27 cellular contexts compared by ENCODE assay signal in the genomic region with DNA sequence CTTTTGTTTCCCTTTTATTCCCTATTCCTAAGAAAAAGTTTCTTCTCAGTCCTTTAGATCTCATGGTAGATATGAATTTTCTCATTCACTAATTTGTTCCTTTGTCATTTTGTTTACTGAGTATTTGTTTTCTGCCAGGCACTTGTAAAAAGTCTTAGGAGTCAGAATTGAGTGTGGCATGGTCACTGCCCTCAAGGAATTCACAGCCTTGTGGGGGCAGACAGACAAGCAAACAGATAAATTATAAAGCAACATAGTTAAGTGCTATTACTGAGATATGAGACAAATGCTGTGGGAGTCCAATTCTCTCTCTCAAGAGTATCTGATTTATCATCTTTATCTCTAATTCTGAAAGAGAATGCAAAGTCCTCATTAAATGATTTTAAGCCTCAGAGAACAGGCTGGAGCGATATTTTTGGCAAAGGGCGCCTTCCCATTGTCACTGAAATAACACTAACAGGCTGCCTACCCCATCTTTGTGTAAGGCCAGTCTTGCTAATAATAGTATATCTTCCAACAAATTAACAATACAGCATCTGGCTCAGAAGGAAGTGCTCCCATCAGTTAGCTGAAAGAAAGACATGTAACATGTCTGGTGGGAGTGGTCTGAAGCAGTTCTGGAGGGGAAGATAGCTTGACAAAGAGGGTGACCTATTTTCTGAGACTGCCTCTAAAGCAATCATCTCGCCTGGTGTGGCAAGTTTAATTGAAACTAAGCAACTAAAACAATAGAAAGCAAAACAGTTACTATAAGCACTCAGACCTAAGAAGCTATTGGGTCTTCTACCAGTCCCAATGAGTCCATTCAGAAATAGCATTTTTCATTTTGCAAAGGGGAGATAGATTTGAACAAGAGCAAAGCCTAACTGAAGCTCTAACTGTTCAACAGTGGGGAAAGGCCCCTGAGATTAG.
"Had no signal": no experiment of that assay in that cellular context is flagged by ENCODE, and none has a peak within 500 bp of the region (broad histone marks: within the 10 kb centered on the region; RNA-seq: fewer than 3 reads in every experiment).

No MANE protein-coding gene starts in this region.

- H3K36me3 ChIP-seq: cardiac muscle cell, neutrophil, tibial artery, uterus had no signal

- H3K27ac ChIP-seq: cardiac muscle cell, epithelial cell of prostate, neutrophil, parathyroid adenoma, tibial artery, uterus had no signal

- H3K4me3 ChIP-seq: cardiac muscle cell, mucosa of descending colon, tibial artery, uterus had no signal

- H3K27ac Mint-ChIP-seq: activated B cell treated with CpG ODN at 0.5 μM for 24 hours; activated CD4-positive, alpha-beta memory T cell treated with anti-CD3 and anti-CD28 coated beads, Interleukin-2, amount 10 ng/mL, durations not matched to agents 7 days and 5 days; activated CD8-positive, alpha-beta memory T cell treated with anti-CD3 and anti-CD28 coated beads, Interleukin-2, amount 10 ng/mL, durations not matched to agents 7 days and 5 days; activated naive CD8-positive, alpha-beta T cell treated with anti-CD3 and anti-CD28 coated beads, Interleukin-2, amount 10 ng/mL, durations not matched to agents 7 days and 5 days; activated T-helper 2 cell treated with anti-CD3 and anti-CD28 coated beads, Interferon-gamma antibody, Interleukin-2, Interleukin-4, amounts not matched to agents 10 μg/mL and 5 μg/mL and 100 μg/mL, durations not matched to agents 14 hours and 24 hours and 36 hours; effector memory CD8-positive, alpha-beta T cell; naive B cell had no signal

- H3K36me3 Mint-ChIP-seq: activated CD8-positive, alpha-beta memory T cell treated with anti-CD3 and anti-CD28 coated beads, Interleukin-2, amount 10 ng/mL, durations not matched to agents 7 days and 5 days; activated naive CD8-positive, alpha-beta T cell treated with anti-CD3 and anti-CD28 coated beads, Interleukin-2, amount 10 ng/mL, durations not matched to agents 7 days and 5 days; naive B cell had no signal

- H3K4me3 Mint-ChIP-seq: activated B cell treated with CpG ODN at 0.5 μM for 24 hours; activated CD4-positive, alpha-beta memory T cell treated with anti-CD3 and anti-CD28 coated beads, Interleukin-2, amount 10 ng/mL, durations not matched to agents 7 days and 5 days; activated CD8-positive, alpha-beta memory T cell treated with anti-CD3 and anti-CD28 coated beads, Interleukin-2, amount 10 ng/mL, durations not matched to agents 7 days and 5 days; activated naive CD8-positive, alpha-beta T cell treated with anti-CD3 and anti-CD28 coated beads, Interleukin-2, amount 10 ng/mL, durations not matched to agents 7 days and 5 days; effector memory CD8-positive, alpha-beta T cell; naive B cell had no signal

- H3K27me3 Mint-ChIP-seq: activated B cell treated with CpG ODN at 0.5 μM for 24 hours; activated CD4-positive, alpha-beta memory T cell treated with anti-CD3 and anti-CD28 coated beads, Interleukin-2, amount 10 ng/mL, durations not matched to agents 7 days and 5 days; activated CD8-positive, alpha-beta memory T cell treated with anti-CD3 and anti-CD28 coated beads, Interleukin-2, amount 10 ng/mL, durations not matched to agents 7 days and 5 days; activated naive CD8-positive, alpha-beta T cell treated with anti-CD3 and anti-CD28 coated beads, Interleukin-2, amount 10 ng/mL, durations not matched to agents 7 days and 5 days; effector memory CD8-positive, alpha-beta T cell; naive B cell had no signal

- H3K9me3 Mint-ChIP-seq: activated B cell treated with CpG ODN at 0.5 μM for 24 hours; activated CD4-positive, alpha-beta memory T cell treated with anti-CD3 and anti-CD28 coated beads, Interleukin-2, amount 10 ng/mL, durations not matched to agents 7 days and 5 days; activated naive CD8-positive, alpha-beta T cell treated with anti-CD3 and anti-CD28 coated beads, Interleukin-2, amount 10 ng/mL, durations not matched to agents 7 days and 5 days; activated T-helper 2 cell treated with anti-CD3 and anti-CD28 coated beads, Interferon-gamma antibody, Interleukin-2, Interleukin-4, amounts not matched to agents 10 μg/mL and 5 μg/mL and 100 μg/mL, durations not matched to agents 14 hours and 24 hours and 36 hours; effector memory CD8-positive, alpha-beta T cell; naive B cell had no signal

- H3K27me3 ChIP-seq: cardiac muscle cell, neutrophil, tibial artery, uterus had no signal

- H3K4me1 Mint-ChIP-seq: activated B cell treated with CpG ODN at 0.5 μM for 24 hours; activated CD4-positive, alpha-beta memory T cell treated with anti-CD3 and anti-CD28 coated beads, Interleukin-2, amount 10 ng/mL, durations not matched to agents 7 days and 5 days; activated CD8-positive, alpha-beta memory T cell treated with anti-CD3 and anti-CD28 coated beads, Interleukin-2, amount 10 ng/mL, durations not matched to agents 7 days and 5 days; activated naive CD8-positive, alpha-beta T cell treated with anti-CD3 and anti-CD28 coated beads, Interleukin-2, amount 10 ng/mL, durations not matched to agents 7 days and 5 days; naive B cell had no signal

- H3K9ac ChIP-seq: parathyroid adenoma had no signal

- DNase-seq: activated B cell treated with CpG ODN at 0.5 μM for 24 hours; activated CD4-positive, alpha-beta memory T cell treated with anti-CD3 and anti-CD28 coated beads, Interleukin-2, amount 10 ng/mL, durations not matched to agents 7 days and 5 days; activated CD4-positive, alpha-beta T cell treated with anti-CD3 and anti-CD28 coated beads for 4 hours; activated CD8-positive, alpha-beta memory T cell treated with anti-CD3 and anti-CD28 coated beads, Interleukin-2, amount 10 ng/mL, durations not matched to agents 7 days and 5 days; activated naive CD4-positive, alpha-beta T cell treated with Interleukin-2 at 50 U/mL for 16 hours; activated naive CD8-positive, alpha-beta T cell treated with anti-CD3 and anti-CD28 coated beads, Interleukin-2, amount 10 ng/mL, durations not matched to agents 7 days and 5 days; dermis blood vessel endothelial cell; effector memory CD8-positive, alpha-beta T cell; foreskin fibroblast; hippocampal formation; islet precursor cell; mucosa of descending colon; naive B cell; stimulated activated CD4-positive, alpha-beta T cell treated with anti-CD3 and anti-CD28 coated beads, Interleukin-12 subunit alpha, Interleukin-12 subunit beta, amount 100 ng/mL, for 4 hours; stimulated activated CD4-positive, alpha-beta T cell treated with anti-CD3 and anti-CD28 coated beads, Interleukin-1b, Interleukin-23, amount 100 ng/mL, for 48 hours; stimulated activated CD8-positive, alpha-beta memory T cell treated with anti-CD3 and anti-CD28 coated beads, Interleukin-4, amount 100 ng/mL, for 48 hours; stimulated activated naive CD4-positive, alpha-beta T cell treated with Interleukin-2 at 50 U/mL for 16 hours; T-helper 1 cell; T-helper 9 cell; tibial artery; uterus had no signal

- H2AFZ ChIP-seq: parathyroid adenoma had no signal

- H3K79me2 ChIP-seq: parathyroid adenoma had no signal

- H3K4me1 ChIP-seq: parathyroid adenoma, tibial artery, uterus had no signal

- H3K9me3 ChIP-seq: mucosa of descending colon, neutrophil, tibial artery, uterus had no signal

- ATAC-seq: activated CD8-positive, alpha-beta memory T cell treated with anti-CD3 and anti-CD28 coated beads, Interleukin-2, amount 10 ng/mL, durations not matched to agents 7 days and 5 days; effector memory CD8-positive, alpha-beta T cell; left lobe of liver; mucosa of descending colon had no signal
